In genomic region chr1:197041486-197042353, GRCh38 we compare ENCODE assay signal across 18 cellular contexts. TPM values are rescaled to one million over a fixed set of nuclear protein-coding genes. Genes with fewer than 3 reads are reported as not detected.
DNase-seq lines count a peak whose midpoint lies in the region; ATAC-seq and TF ChIP-seq lines count a peak whose summit lies in the region.
"Had no signal": no experiment of that assay in that cellular context is flagged by ENCODE, and none has a peak within 500 bp of the region (broad histone marks: within the 10 kb centered on the region; RNA-seq: fewer than 3 reads in every experiment).

No MANE protein-coding gene starts in this region.

- H3K4me1 Mint-ChIP-seq in T-cell, result peaks cover 0 to 4% (median 0%) of the 10 kb centered on the region in 3 donors

- no peak for TF ChIP-seq EP300 in ovary (IDR thresholded peaks at IDR 0.05)

- peaks cover 9 to 10% of the 10 kb centered on the region in 2 donors for H3K27me3 Mint-ChIP-seq in T-cell

- H3K4me3 ChIP-seq in OCI-LY7 (ENCODE audit: low read depth, low read length, poor library complexity, severe bottlenecking), result no peak overlapping the region
- H3K4me3 ChIP-seq in ovary, result no peak overlapping the region
- H3K4me3 ChIP-seq in aorta (ENCODE audit: low read length in 2 of 2), result no peak overlapping the region
- H3K4me3 ChIP-seq: gastrocnemius medialis, stomach had no signal

- WGBS in ovary, 3 donors, result 80 to 82% (median 80%) methylated on average over 7 of the region's 7 CpGs
- 68 to 76% methylated on average over 7 of the region's 7 CpGs for WGBS in aorta, 2 donors

- no peaks in the 10 kb centered on the region for H3K36me3 Mint-ChIP-seq in T-cell

- H3K27me3 ChIP-seq in ovary (no peaks in the 10 kb centered on the region), aorta (ENCODE audit: control insufficient read depth in 1 of 2, insufficient read depth in 2 of 2, low read length in 1 of 2) (no peaks in the 10 kb centered on the region)
- H3K27me3 ChIP-seq: gastrocnemius medialis, stomach had no signal

- H3K9me2 ChIP-seq in OCI-LY7 (ENCODE audit: insufficient read depth, low read length), result no peaks in the 10 kb centered on the region

- CTCF ChIA-PET in OCI-LY7 (lab: Charles Lee; ENCODE audit: unreplicated experiment), result no interaction called here
- CTCF ChIA-PET in T-cell (lab: Charles Lee), result no interaction called here

- H3K4me2 ChIP-seq in OCI-LY7 (ENCODE audit: low read length), result peak overlapping the region; percentile 6; the same call in 1 of the 2 replicates

- ATAC-seq in GM18511 (IDR thresholded peaks at IDR 0.05; ENCODE audit: unreplicated experiment) (peak; percentile 82), GM21528 (IDR thresholded peaks at IDR 0.05; ENCODE audit: low FRiP score, unreplicated experiment) (peak; percentile 92), HG03095 (IDR thresholded peaks at IDR 0.05; ENCODE audit: unreplicated experiment) (peak; percentile 81), aorta (ENCODE audit: low FRiP score) (no peak), T-cell (replicated peaks in 1 of 4) (no peak)
- ATAC-seq: activated CD4-positive, alpha-beta T cell treated with anti-CD3 and anti-CD28 coated beads for 36 hours; gastrocnemius medialis had no signal

- POLR2A ChIA-PET in OCI-LY7 (lab: Charles Lee), result no interaction called here
- POLR2A ChIA-PET in T-cell (lab: Charles Lee), result no interaction called here

- BruUV-seq in OCI-LY7 (replicated peaks; lab: Mats Ljungman, UMichigan), result no TSS peak

- no peaks in the 10 kb centered on the region for H3K9me3 Mint-ChIP-seq in T-cell
- H3K9me3 Mint-ChIP-seq: activated T-helper 1 cell treated with anti-CD3 and anti-CD28 coated beads, Interleukin-12 subunit alpha, Interleukin-12 subunit beta, Interleukin-2, Interleukin-4 antibody, amounts not matched to agents 30 ng/mL and 10 ng/mL and 1 ng/mL, durations not matched to agents 14 hours and 24 hours and 36 hours had no signal

- H3K9me3 ChIP-seq in OCI-LY7 (ENCODE audit: low read length), result no peaks in the 10 kb centered on the region
- H3K9me3 ChIP-seq in ovary, result no peaks in the 10 kb centered on the region
- H3K9me3 ChIP-seq in aorta (ENCODE audit: control insufficient read depth, low read length), result no peaks in the 10 kb centered on the region
- H3K9me3 ChIP-seq: gastrocnemius medialis, stomach had no signal

- H2AFZ ChIP-seq in OCI-LY7 (ENCODE audit: low read length), result no peak overlapping the region

- DNase-seq in OCI-LY7 (ENCODE audit: low spot score), result no peak
- DNase-seq in ovary, result no peak
- DNase-seq in UCSD-AML1 (lab: John Stamatoyannopoulos, UW; ENCODE audit: unreplicated experiment), result no peak
- no peak for DNase-seq in aorta
- no peak for DNase-seq in T-cell
- DNase-seq: activated CD4-positive, alpha-beta T cell treated with anti-CD3 and anti-CD28 coated beads for 36 hours; effector CD8-positive, alpha-beta T cell; gastrocnemius medialis; NCI-H1436; retina; stomach; SW 1271 had no signal

- H3K27ac ChIP-seq in OCI-LY7 (ENCODE audit: low read depth, low read length, poor library complexity, severe bottlenecking) (no peak overlapping the region), ovary (no peak overlapping the region), aorta (ENCODE audit: low read depth in 1 of 2, low read length in 2 of 2) (no peak overlapping the region)
- H3K27ac ChIP-seq: gastrocnemius medialis, stomach had no signal

- H3K36me3 ChIP-seq in OCI-LY7 (ENCODE audit: insufficient read depth, low read length) (no peaks in the 10 kb centered on the region), ovary (no peaks in the 10 kb centered on the region), aorta (ENCODE audit: control insufficient read depth in 1 of 2, insufficient read depth in 2 of 2, low read length in 1 of 2) (no peaks in the 10 kb centered on the region)
- H3K36me3 ChIP-seq: gastrocnemius medialis, stomach had no signal

- H4K20me1 ChIP-seq in OCI-LY7 (ENCODE audit: insufficient read depth, low read length), result no peaks in the 10 kb centered on the region

- H3K4me3 Mint-ChIP-seq in T-cell, result no peak overlapping the region
- H3K4me3 Mint-ChIP-seq: activated CD4-positive, alpha-beta T cell treated with anti-CD3 and anti-CD28 coated beads for 36 hours; activated T-helper 1 cell treated with anti-CD3 and anti-CD28 coated beads, Interleukin-12 subunit alpha, Interleukin-12 subunit beta, Interleukin-2, Interleukin-4 antibody, amounts not matched to agents 30 ng/mL and 10 ng/mL and 1 ng/mL, durations not matched to agents 14 hours and 24 hours and 36 hours had no signal

- intact Hi-C loops in OCI-LY7 (cut with micrococcal nuclease; ENCODE audit: unreplicated experiment), result no loop called here
- intact Hi-C loops in ovary (cut with DNase I), result no loop called here
- intact Hi-C loops in aorta (cut with DNase I), result no loop called here

- H3K79me2 ChIP-seq in OCI-LY7 (ENCODE audit: insufficient read depth, low read depth, low read length), result no peaks in the 10 kb centered on the region

- TF ChIP-seq POLR2A in ovary (IDR thresholded peaks at IDR 0.05), result no peak

- H3K4me1 ChIP-seq in OCI-LY7 (ENCODE audit: insufficient read depth, low read length, poor library complexity, severe bottlenecking) (no peaks in the 10 kb centered on the region), ovary (ENCODE audit: insufficient read depth) (no peaks in the 10 kb centered on the region), aorta (ENCODE audit: control insufficient read depth in 1 of 2, insufficient read depth in 2 of 2, low read length in 2 of 2) (no peaks in the 10 kb centered on the region)
- H3K4me1 ChIP-seq: gastrocnemius medialis, stomach had no signal

- H3K27ac Mint-ChIP-seq in T-cell, result no peak overlapping the region
- H3K27ac Mint-ChIP-seq: activated CD4-positive, alpha-beta T cell treated with anti-CD3 and anti-CD28 coated beads for 36 hours; activated T-helper 1 cell treated with anti-CD3 and anti-CD28 coated beads, Interleukin-12 subunit alpha, Interleukin-12 subunit beta, Interleukin-2, Interleukin-4 antibody, amounts not matched to agents 30 ng/mL and 10 ng/mL and 1 ng/mL, durations not matched to agents 14 hours and 24 hours and 36 hours had no signal

- no peak for TF ChIP-seq CTCF in OCI-LY7 (conservative IDR thresholded peaks at IDR 0.05; ENCODE audit: low read length)
- no peak for TF ChIP-seq CTCF in ovary (IDR thresholded peaks at IDR 0.05)

RNA-seq across cellular contexts. Expression of gene F13B, which starts 25.3 kb away (rescaled TPM):
- 0.05 TPM in 1 of 2 replicates, not detected in the other for total RNA-seq in OCI-LY7 (2014; rRNA removed; shearing (Covaris generic))
- total RNA-seq in OCI-LY7 (2022) (not detected in 2 replicates), ovary (not detected), aorta (not detected), T-cell (not detected)
- polyA plus RNA-seq in ovary (not detected), aorta (not detected)
- total RNA-seq: activated CD4-positive, alpha-beta T cell treated with anti-CD3 and anti-CD28 coated beads for 36 hours; activated T-helper 1 cell treated with anti-CD3 and anti-CD28 coated beads, Interleukin-12 subunit alpha, Interleukin-12 subunit beta, Interleukin-2, Interleukin-4 antibody, amounts not matched to agents 30 ng/mL and 10 ng/mL and 1 ng/mL, durations not matched to agents 14 hours and 24 hours and 36 hours; Daoy; gastrocnemius medialis; myocyte had no signal
- polyA plus RNA-seq: stomach had no signal

Comparison
In these comparisons a context has a peak if more than half of its experiments do, and no peak if none do; other contexts are left out.
1. ATAC-seq: peak in GM18511 (single experiment), GM21528 (single experiment) and HG03095 (single experiment); none in aorta (single experiment) and T-cell (0 of 4).